In the genomic region with DNA sequence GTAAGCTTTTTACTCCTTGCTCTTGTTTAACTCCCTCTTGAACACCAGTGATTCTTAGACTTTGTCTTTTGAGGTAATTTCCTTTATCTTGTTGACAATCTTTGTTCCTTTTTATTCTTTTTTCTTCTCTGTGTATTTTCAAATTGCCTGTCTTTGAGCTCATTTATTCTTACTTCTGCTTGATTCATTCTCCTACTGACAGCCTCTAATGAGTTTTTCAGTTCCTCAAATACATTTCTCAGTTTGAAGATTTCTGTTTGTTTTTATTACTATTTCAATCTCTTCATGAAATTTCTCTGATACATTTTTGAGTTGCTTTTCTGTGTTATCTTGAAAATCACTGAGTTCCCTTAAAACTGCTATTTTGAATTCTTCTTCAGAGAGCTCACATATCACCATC, we compare ENCODE assay signal across 29 cellular contexts.
"Had no signal": no experiment of that assay in that cellular context is flagged by ENCODE, and none has a peak within 500 bp of the region (broad histone marks: within the 10 kb centered on the region; RNA-seq: fewer than 3 reads in every experiment).

No MANE protein-coding gene starts in this region.

- DNase-seq: activated CD4-positive, alpha-beta T cell treated with anti-CD3 and anti-CD28 coated beads for 4 hours; activated CD4-positive, alpha-beta T cell treated with anti-CD3 and anti-CD28 coated beads, Interleukin-2, amount 50 U/mL, for 4 hours; activated CD8-positive, alpha-beta memory T cell treated with anti-CD3 and anti-CD28 coated beads for 24 hours; activated effector memory CD4-positive, alpha-beta T cell treated with anti-CD3 and anti-CD28 coated beads, Interleukin-2, amount 50 U/mL, for 16 hours; activated naive CD4-positive, alpha-beta T cell treated with anti-CD3 and anti-CD28 coated beads for 36 hours; activated naive CD8-positive, alpha-beta T cell treated with anti-CD3 and anti-CD28 coated beads for 36 hours; cortex of kidney; effector memory CD8-positive, alpha-beta T cell; erythroblast; head of caudate nucleus; hippocampal formation; naive thymus-derived CD4-positive, alpha-beta T cell; ovary; right lobe of liver; stimulated activated CD4-positive, alpha-beta T cell treated with anti-CD3 and anti-CD28 coated beads, Interleukin-12 subunit alpha, Interleukin-12 subunit beta, amount 100 ng/mL, for 4 hours; stimulated activated CD4-positive, alpha-beta T cell treated with anti-CD3 and anti-CD28 coated beads, Interleukin-4, amount 100 ng/mL, for 1 hour; stomach; thyroid gland; upper lobe of left lung had no signal

- H3K4me3 ChIP-seq: ascending aorta, cardiac muscle cell, ovary, right lobe of liver, stomach, thyroid gland, upper lobe of left lung, vagina had no signal

- H3K36me3 ChIP-seq: ascending aorta, cardiac muscle cell, ovary, right lobe of liver, stomach, thyroid gland, upper lobe of left lung, vagina had no signal

- H3K9me3 ChIP-seq: ovary, thyroid gland, vagina had no signal

- FAIRE-seq: keratinocyte, TTC549 had no signal

- H3K4me1 Mint-ChIP-seq: activated naive CD8-positive, alpha-beta T cell treated with anti-CD3 and anti-CD28 coated beads for 36 hours; brain; mesothelial cell of epicardium; naive thymus-derived CD4-positive, alpha-beta T cell; stimulated activated memory B cell treated with anti-CD40 and anti-IgM and Interleukin-4, amounts not matched to agents 10 μg/mL and 1 μg/mL and 100 μg/mL, for 72 hours had no signal

- H3K27me3 Mint-ChIP-seq: progenitor cell of endocrine pancreas had no signal

- H3K27ac Mint-ChIP-seq: activated naive CD4-positive, alpha-beta T cell treated with anti-CD3 and anti-CD28 coated beads for 36 hours; activated naive CD8-positive, alpha-beta T cell treated with anti-CD3 and anti-CD28 coated beads for 36 hours; brain; effector memory CD8-positive, alpha-beta T cell; mesothelial cell of epicardium; naive thymus-derived CD4-positive, alpha-beta T cell; progenitor cell of endocrine pancreas; stimulated activated memory B cell treated with anti-CD40 and anti-IgM and Interleukin-4, amounts not matched to agents 10 μg/mL and 1 μg/mL and 100 μg/mL, for 72 hours had no signal

- H3K4me3 Mint-ChIP-seq: activated naive CD4-positive, alpha-beta T cell treated with anti-CD3 and anti-CD28 coated beads for 36 hours; activated naive CD8-positive, alpha-beta T cell treated with anti-CD3 and anti-CD28 coated beads for 36 hours; brain; effector memory CD8-positive, alpha-beta T cell; mesothelial cell of epicardium; naive thymus-derived CD4-positive, alpha-beta T cell; stimulated activated memory B cell treated with anti-CD40 and anti-IgM and Interleukin-4, amounts not matched to agents 10 μg/mL and 1 μg/mL and 100 μg/mL, for 72 hours had no signal

- H3K27me3 ChIP-seq: ascending aorta, cardiac muscle cell, ovary, right lobe of liver, stomach, upper lobe of left lung, vagina had no signal

- H3K27ac ChIP-seq: ascending aorta, cardiac muscle cell, ovary, right lobe of liver, stomach, thyroid gland, upper lobe of left lung, vagina, VCaP had no signal

- H3K4me1 ChIP-seq: ascending aorta, right lobe of liver, stomach, thyroid gland, upper lobe of left lung, vagina had no signal

- H3K36me3 Mint-ChIP-seq: activated naive CD8-positive, alpha-beta T cell treated with anti-CD3 and anti-CD28 coated beads for 36 hours; brain had no signal

- ATAC-seq: effector memory CD8-positive, alpha-beta T cell; naive thymus-derived CD4-positive, alpha-beta T cell; right lobe of liver; stimulated activated memory B cell treated with anti-CD40 and anti-IgM and Interleukin-4, amounts not matched to agents 10 μg/mL and 1 μg/mL and 100 μg/mL, for 72 hours had no signal
